In the genomic region with DNA sequence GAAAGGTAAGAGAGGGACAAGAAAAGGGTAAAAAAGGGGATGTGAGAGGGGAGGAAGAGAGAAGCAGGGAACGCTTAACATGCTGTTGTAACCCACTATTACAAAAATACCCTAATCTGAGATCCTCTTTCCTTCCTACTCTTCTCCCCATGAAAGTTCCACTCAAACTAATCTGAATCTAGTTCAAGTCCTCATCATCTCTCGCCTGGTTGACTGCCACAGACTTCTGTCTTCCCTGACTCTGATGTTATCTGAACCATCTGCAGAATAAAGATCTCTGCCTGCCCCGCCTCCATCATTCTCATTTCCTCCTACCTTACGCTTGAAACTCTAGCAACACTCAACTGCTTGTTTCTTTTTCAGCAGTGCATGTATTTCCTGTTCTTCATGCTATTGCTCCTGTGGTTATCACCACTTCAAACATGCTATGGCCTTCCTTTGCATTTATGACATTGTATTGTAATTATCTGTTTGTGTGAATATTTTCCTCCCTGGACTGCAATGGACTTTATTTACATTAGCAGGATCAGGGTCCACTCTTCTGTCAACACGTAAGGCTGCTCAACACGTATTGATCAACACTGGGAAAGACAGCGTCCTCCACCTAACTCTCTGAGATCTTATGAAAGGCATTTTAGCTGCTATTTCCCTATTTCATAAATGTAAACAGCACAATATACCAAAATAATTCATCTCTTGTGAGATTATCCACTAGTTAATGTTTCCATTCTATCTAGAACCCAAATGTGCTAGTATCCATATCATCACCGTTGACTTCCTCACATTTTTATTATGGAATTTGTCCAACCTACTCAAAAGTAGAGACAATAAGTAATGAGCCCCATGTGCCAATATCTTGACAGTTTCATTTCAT, we compare ENCODE assay signal across 8 cellular contexts.
DNase-seq lines count a peak whose midpoint lies in the region; ATAC-seq and TF ChIP-seq lines count a peak whose summit lies in the region.

No MANE protein-coding gene starts in this region.

- no peaks in the 10 kb centered on the region for H3K9me3 Mint-ChIP-seq in activated CD4-positive, alpha-beta T cell treated with anti-CD3 and anti-CD28 coated beads, Interleukin-2, amount 10 ng/mL, durations not matched to agents 24 days and 14 days

- H3K36me3 ChIP-seq in mucosa of descending colon (ENCODE audit: low read depth) (no peaks in the 10 kb centered on the region), WERI-Rb-1 (no peaks in the 10 kb centered on the region)

- DNase-seq in activated CD4-positive, alpha-beta T cell treated with anti-CD3 and anti-CD28 coated beads, Interleukin-2, amount 10 ng/mL, durations not matched to agents 24 days and 14 days = peak; percentile 90
- DNase-seq in mucosa of descending colon = peak in 2 of 3 donors; percentile 29 to 71
- no peak for DNase-seq in Right ventricle myocardium superior
- DNase-seq in caudate nucleus (lab: John Stamatoyannopoulos, UW) = no peak
- DNase-seq in WERI-Rb-1 = no peak
- DNase-seq in NCI-H2029 treated with DMSO at 0.1 percent for 48 hours (lab: John Stamatoyannopoulos, UW) = no peak

- H3K4me3 ChIP-seq in mucosa of descending colon = no peak overlapping the region
- H3K4me3 ChIP-seq in WERI-Rb-1 (ENCODE audit: low read depth, low read length) = no peak overlapping the region

- H3K27me3 Mint-ChIP-seq in activated CD4-positive, alpha-beta T cell treated with anti-CD3 and anti-CD28 coated beads, Interleukin-2, amount 10 ng/mL, durations not matched to agents 24 days and 14 days = no peaks in the 10 kb centered on the region

- H3K27me3 ChIP-seq in WERI-Rb-1 (ENCODE audit: insufficient read depth, low read depth, severe bottlenecking) = no peaks in the 10 kb centered on the region

- no peak for TF ChIP-seq CTCF in mucosa of descending colon (IDR thresholded peaks at IDR 0.05)
- TF ChIP-seq CTCF in WERI-Rb-1 (IDR thresholded peaks at IDR 0.05; ENCODE audit: low read depth, low read length) = no peak

- no peaks in the 10 kb centered on the region for H3K4me1 ChIP-seq in mucosa of descending colon (ENCODE audit: low read depth)

- intact Hi-C loops in activated CD4-positive, alpha-beta T cell treated with anti-CD3 and anti-CD28 coated beads, Interleukin-2, amount 10 ng/mL, durations not matched to agents 24 days and 14 days (cut with micrococcal nuclease) = loop anchor here (5.0 to 10.0 kb wide), 2 partner anchors 77 to 1130 kb away; a partner anchor contains a TSS
- intact Hi-C loops in mucosa of descending colon (cut with DNase I, micrococcal nuclease) (no loop called here), Right ventricle myocardium superior (cut with DNase I) (no loop called here)

- H3K27ac Mint-ChIP-seq in activated CD4-positive, alpha-beta T cell treated with anti-CD3 and anti-CD28 coated beads, Interleukin-2, amount 10 ng/mL, durations not matched to agents 24 days and 14 days = peak overlapping the region; percentile 61

- H3K27ac ChIP-seq in caudate nucleus (ENCODE audit: low read depth, low read length) (no peak overlapping the region), WERI-Rb-1 (no peak overlapping the region)

- no peaks in the 10 kb centered on the region for H3K9me3 ChIP-seq in mucosa of descending colon
- H3K9me3 ChIP-seq in WERI-Rb-1 (ENCODE audit: severe bottlenecking) = no peaks in the 10 kb centered on the region

- ATAC-seq in GM19351 (IDR thresholded peaks at IDR 0.05; ENCODE audit: unreplicated experiment) (peak; percentile 98), HG03354 (IDR thresholded peaks at IDR 0.05; ENCODE audit: poor library complexity, severe bottlenecking, unreplicated experiment) (peak; percentile 98), mucosa of descending colon (peak; percentile 97), Right ventricle myocardium superior (ENCODE audit: poor library complexity) (no peak)

- H3K4me1 Mint-ChIP-seq in activated CD4-positive, alpha-beta T cell treated with anti-CD3 and anti-CD28 coated beads, Interleukin-2, amount 10 ng/mL, durations not matched to agents 24 days and 14 days = peaks cover 18% of the 10 kb centered on the region

- H3K36me3 Mint-ChIP-seq in activated CD4-positive, alpha-beta T cell treated with anti-CD3 and anti-CD28 coated beads, Interleukin-2, amount 10 ng/mL, durations not matched to agents 24 days and 14 days (ENCODE audit: low read depth) = peaks cover 2% of the 10 kb centered on the region

- H3K4me3 Mint-ChIP-seq in activated CD4-positive, alpha-beta T cell treated with anti-CD3 and anti-CD28 coated beads, Interleukin-2, amount 10 ng/mL, durations not matched to agents 24 days and 14 days = peak overlapping the region; percentile 29

Comparison
In these comparisons a context has a peak if more than half of its experiments do, and no peak if none do; other contexts are left out.
1. DNase-seq: peak in activated CD4-positive, alpha-beta T cell treated with anti-CD3 and anti-CD28 coated beads, Interleukin-2, amount 10 ng/mL, durations not matched to agents 24 days and 14 days (single experiment) and mucosa of descending colon (2 of 3); none in Right ventricle myocardium superior (single experiment), caudate nucleus (0 of 61), WERI-Rb-1 (single experiment) and NCI-H2029 treated with DMSO at 0.1 percent for 48 hours (single experiment).